24 cellular contexts compared by ENCODE assay signal in genomic region chr5:142339781-142340180, GRCh38. TPM values are rescaled to one million over a fixed set of nuclear protein-coding genes. Genes with fewer than 3 reads are reported as not detected.
A peak's percentile ranks its signal among the peaks of the same experiment; 100 is the strongest.
DNase-seq lines count a peak whose midpoint lies in the region; ATAC-seq and TF ChIP-seq lines count a peak whose summit lies in the region.
"Had no signal": no experiment of that assay in that cellular context is flagged by ENCODE, and none has a peak within 500 bp of the region (broad histone marks: within the 10 kb centered on the region; RNA-seq: fewer than 3 reads in every experiment).

No MANE protein-coding gene starts in this region.

- no peaks in the 10 kb centered on the region for H3K36me3 ChIP-seq in sigmoid colon
- H3K36me3 ChIP-seq: BE2C, BLaER1 had no signal

- no peaks in the 10 kb centered on the region for H3K4me1 ChIP-seq in right cardiac atrium (ENCODE audit: control insufficient read depth, insufficient read depth, low read length)
- no peaks in the 10 kb centered on the region for H3K4me1 ChIP-seq in sigmoid colon
- H3K4me1 ChIP-seq: BE2C had no signal

- no peak for TF ChIP-seq CTCF in sigmoid colon (IDR thresholded peaks at IDR 0.05)

- peaks cover 3% of the 10 kb centered on the region for H3K9me3 ChIP-seq in right cardiac atrium (ENCODE audit: control insufficient read depth, low read length)
- peaks cover 0 to 8% (median 4%) of the 10 kb centered on the region in 4 donors for H3K9me3 ChIP-seq in sigmoid colon
- H3K9me3 ChIP-seq: BE2C had no signal

- no peak for ATAC-seq in right cardiac atrium
- ATAC-seq: GM12878 had no signal

- WGBS in right cardiac atrium = 96% methylated on average over 3 of the region's 3 CpGs
- WGBS in sigmoid colon, 2 donors = 91 to 94% methylated on average over 3 of the region's 3 CpGs

- no peaks in the 10 kb centered on the region for H3K27me3 ChIP-seq in right cardiac atrium (ENCODE audit: control insufficient read depth, insufficient read depth)
- no peaks in the 10 kb centered on the region for H3K27me3 ChIP-seq in sigmoid colon
- H3K27me3 ChIP-seq: BE2C, BLaER1 had no signal

- no peak overlapping the region for H3K4me3 ChIP-seq in right cardiac atrium (ENCODE audit: low read length)
- H3K4me3 ChIP-seq in sigmoid colon = no peak overlapping the region
- H3K4me3 ChIP-seq: BLaER1, GM12878 had no signal

- TF ChIP-seq POLR2A in sigmoid colon (IDR thresholded peaks at IDR 0.05) = no peak

- no peak for TF ChIP-seq EP300 in sigmoid colon (IDR thresholded peaks at IDR 0.05)

- H3K27ac ChIP-seq in right cardiac atrium (ENCODE audit: low read length) (no peak overlapping the region), sigmoid colon (no peak overlapping the region)
- H3K27ac ChIP-seq: BLaER1 had no signal

- intact Hi-C loops in cardiac septum (cut with DNase I) (no loop called here), right cardiac atrium (cut with DNase I) (no loop called here), sigmoid colon (cut with DNase I) (no loop called here)

- peak; percentile 33 for DNase-seq in cardiac septum (ENCODE audit: low spot score)
- DNase-seq in right cardiac atrium = no peak
- peak; percentile 41 for DNase-seq in mesenteric fat pad (ENCODE audit: low spot score)
- DNase-seq in sigmoid colon = peak; percentile 37
- no peak for DNase-seq in NAMALWA (ENCODE audit: low spot score)
- no peak for DNase-seq in germinal center (ENCODE audit: low spot score)
- DNase-seq: 8988T; ACHN; BE2C; C1 segment of cervical spinal cord; CD4-positive, alpha-beta memory T cell; CD4-positive, CD25-positive, alpha-beta regulatory T cell; CD8-positive, alpha-beta memory T cell; COR-L47; DMS 273 treated with DMSO at 0.1 percent for 48 hours; DMS153; DMS53; DMS79; DND-41; EL; GDM1 had no signal

RNA-seq across cellular contexts. Expression of gene SPRY4, which starts 15.0 kb away (rescaled TPM):
- 20.6 TPM for total RNA-seq in cardiac septum
- 10 to 100 TPM in 2 of 4 donors, 1 to 10 TPM in 2; 8.3 to 18.3 (median 11.7) TPM for total RNA-seq in right cardiac atrium
- polyA plus RNA-seq in right cardiac atrium = 8.1 TPM
- 79.7 TPM for total RNA-seq in mesenteric fat pad
- 10 to 100 TPM in 3 of 4 donors, 1 to 10 TPM in 1; 8.6 to 15.7 (median 12.4) TPM for total RNA-seq in sigmoid colon
- polyA plus RNA-seq in sigmoid colon = 1 to 10 TPM; 1.8 to 5.1 (median 3.5) TPM
- total RNA-seq: CD4-positive, alpha-beta memory T cell had no signal
- polyA plus RNA-seq: CD14-positive monocyte; CD4-positive, alpha-beta memory T cell; CD4-positive, CD25-positive, alpha-beta regulatory T cell; CD8-positive, alpha-beta memory T cell had no signal

Comparison
In these comparisons a context has a peak if more than half of its experiments do, and no peak if none do; other contexts are left out.
1. DNase-seq: peak in cardiac septum (single experiment), mesenteric fat pad (single experiment) and sigmoid colon (single experiment); none in right cardiac atrium (0 of 3), NAMALWA (single experiment) and germinal center (single experiment).